In the genomic region with DNA sequence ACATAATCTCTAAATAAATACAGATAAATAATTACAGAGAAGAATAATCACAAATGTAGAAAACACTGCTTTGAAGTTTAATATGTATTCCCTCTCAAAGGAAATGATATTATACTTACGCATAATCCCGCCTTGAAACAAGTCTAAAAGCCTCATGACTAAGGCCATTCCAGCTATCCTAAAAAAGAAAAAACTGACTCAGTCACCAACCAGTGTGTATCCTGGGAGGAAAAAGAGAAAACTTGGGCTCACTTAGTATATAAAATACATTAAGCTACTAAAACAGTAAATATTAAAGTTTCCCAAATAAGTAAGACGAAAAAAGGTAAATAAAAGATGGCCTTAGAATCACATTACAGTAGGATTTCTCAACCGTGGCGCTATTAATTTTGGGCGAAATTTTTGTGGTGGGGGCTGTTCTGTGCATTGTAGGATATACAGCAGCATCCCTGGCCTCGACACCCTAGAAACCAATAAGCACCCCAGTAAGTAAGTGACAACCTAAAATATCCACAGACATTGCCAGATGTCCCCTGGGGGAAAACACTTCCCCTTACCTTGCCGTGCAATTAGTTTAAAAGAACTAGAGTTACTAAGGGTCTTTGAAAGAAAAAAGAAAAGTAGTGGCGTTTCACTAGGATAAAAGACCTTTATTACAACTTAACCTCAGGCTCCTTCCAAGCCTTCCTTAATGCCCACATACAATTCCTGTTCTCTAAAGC, we compare ENCODE assay signal across 8 cellular contexts. TPM values are rescaled to one million over a fixed set of nuclear protein-coding genes. Genes with fewer than 3 reads are reported as not detected.
A peak's percentile ranks its signal among the peaks of the same experiment; 100 is the strongest.
DNase-seq lines count a peak whose midpoint lies in the region; ATAC-seq, FAIRE-seq and TF ChIP-seq lines count a peak whose summit lies in the region.

No MANE protein-coding gene starts in this region.

- H3K4me1 Mint-ChIP-seq in activated CD4-positive, alpha-beta T cell treated with anti-CD3 and anti-CD28 coated beads, Interleukin-2, amount 10 ng/mL, durations not matched to agents 24 days and 14 days = peaks cover 35% of the 10 kb centered on the region
- peaks cover 17% of the 10 kb centered on the region for H3K4me1 Mint-ChIP-seq in activated naive CD8-positive, alpha-beta T cell treated with anti-CD3 and anti-CD28 coated beads, Interleukin-2, amount 10 ng/mL, durations not matched to agents 7 days and 5 days

- no peak for FAIRE-seq in keratinocyte (lab: Jason Lieb, UNC)

- no peaks in the 10 kb centered on the region for H3K9me1 ChIP-seq in keratinocyte (ENCODE audit: control insufficient read depth, extremely low read depth, insufficient read depth, low read length)

- peak overlapping the region; percentile 100 for H3K27ac Mint-ChIP-seq in activated CD4-positive, alpha-beta T cell treated with anti-CD3 and anti-CD28 coated beads, Interleukin-2, amount 10 ng/mL, durations not matched to agents 24 days and 14 days
- H3K27ac Mint-ChIP-seq in activated naive CD8-positive, alpha-beta T cell treated with anti-CD3 and anti-CD28 coated beads, Interleukin-2, amount 10 ng/mL, durations not matched to agents 7 days and 5 days = peak overlapping the region; percentile 100

- 55% methylated on average over 9 of the region's 9 CpGs for WGBS in thymus

- dilution Hi-C loops in keratinocyte (cut with MboI; ENCODE audit: extremely low pct_ligation_motif_present, low sequenced_read_pairs) = no loop called here

- H3K27me3 Mint-ChIP-seq in activated CD4-positive, alpha-beta T cell treated with anti-CD3 and anti-CD28 coated beads, Interleukin-2, amount 10 ng/mL, durations not matched to agents 24 days and 14 days = no peaks in the 10 kb centered on the region
- H3K27me3 Mint-ChIP-seq in activated naive CD8-positive, alpha-beta T cell treated with anti-CD3 and anti-CD28 coated beads, Interleukin-2, amount 10 ng/mL, durations not matched to agents 7 days and 5 days = no peaks in the 10 kb centered on the region

- peaks cover 58% of the 10 kb centered on the region for H3K36me3 Mint-ChIP-seq in activated CD4-positive, alpha-beta T cell treated with anti-CD3 and anti-CD28 coated beads, Interleukin-2, amount 10 ng/mL, durations not matched to agents 24 days and 14 days (ENCODE audit: low read depth)
- H3K36me3 Mint-ChIP-seq in activated naive CD8-positive, alpha-beta T cell treated with anti-CD3 and anti-CD28 coated beads, Interleukin-2, amount 10 ng/mL, durations not matched to agents 7 days and 5 days = peaks cover 22% of the 10 kb centered on the region

- peak overlapping the region; percentile 98 for H3K4me3 Mint-ChIP-seq in activated CD4-positive, alpha-beta T cell treated with anti-CD3 and anti-CD28 coated beads, Interleukin-2, amount 10 ng/mL, durations not matched to agents 24 days and 14 days
- H3K4me3 Mint-ChIP-seq in activated naive CD8-positive, alpha-beta T cell treated with anti-CD3 and anti-CD28 coated beads, Interleukin-2, amount 10 ng/mL, durations not matched to agents 7 days and 5 days = peak overlapping the region; percentile 90

- no peak overlapping the region for H2AFZ ChIP-seq in keratinocyte (ENCODE audit: control insufficient read depth, low read length)

- no peak for DNase-seq in activated CD4-positive, alpha-beta T cell treated with anti-CD3 and anti-CD28 coated beads, Interleukin-2, amount 10 ng/mL, durations not matched to agents 24 days and 14 days
- DNase-seq in activated CD4-positive, alpha-beta T cell treated with anti-CD3 and anti-CD28 coated beads for 48 hours = no peak
- no peak for DNase-seq in activated naive CD8-positive, alpha-beta T cell treated with anti-CD3 and anti-CD28 coated beads, Interleukin-2, amount 10 ng/mL, durations not matched to agents 7 days and 5 days
- DNase-seq in keratinocyte (ENCODE audit: low read depth, low spot score) = no peak
- DNase-seq in GM10248 (ENCODE audit: extremely low spot score) = no peak

- H3K27me3 ChIP-seq in keratinocyte (ENCODE audit: control insufficient read depth, extremely low read depth, insufficient read depth, low read length) (no peaks in the 10 kb centered on the region), thymus (ENCODE audit: control insufficient read depth, insufficient read depth) (no peaks in the 10 kb centered on the region)

- H3K79me2 ChIP-seq in keratinocyte (ENCODE audit: control insufficient read depth, insufficient read depth, low read length) = peaks cover 58% of the 10 kb centered on the region

- H3K27ac ChIP-seq in keratinocyte (ENCODE audit: control insufficient read depth, insufficient read depth, low read length) = peak overlapping the region; percentile 99
- H3K27ac ChIP-seq in thymus (ENCODE audit: low read depth) = no peak overlapping the region

- no peaks in the 10 kb centered on the region for H3K9me3 ChIP-seq in keratinocyte (ENCODE audit: control insufficient read depth, low read depth, low read length)
- no peaks in the 10 kb centered on the region for H3K9me3 ChIP-seq in thymus (ENCODE audit: control insufficient read depth)

- peaks cover 5% of the 10 kb centered on the region for H3K9me3 Mint-ChIP-seq in activated CD4-positive, alpha-beta T cell treated with anti-CD3 and anti-CD28 coated beads, Interleukin-2, amount 10 ng/mL, durations not matched to agents 24 days and 14 days
- no peaks in the 10 kb centered on the region for H3K9me3 Mint-ChIP-seq in activated naive CD8-positive, alpha-beta T cell treated with anti-CD3 and anti-CD28 coated beads, Interleukin-2, amount 10 ng/mL, durations not matched to agents 7 days and 5 days

- H3K4me2 ChIP-seq in keratinocyte (ENCODE audit: control insufficient read depth, extremely low read depth, insufficient read depth, low read depth, low read length) = peak overlapping the region; percentile 96

- H3K36me3 ChIP-seq in keratinocyte (ENCODE audit: control insufficient read depth in 2 of 2, extremely low read depth in 1 of 2, insufficient read depth in 2 of 2, low read length in 2 of 2) (peaks cover 20 to 27% of the 10 kb centered on the region in 2 experiments), thymus (ENCODE audit: control insufficient read depth, insufficient read depth) (peaks cover 36% of the 10 kb centered on the region)

- POLR2A ChIA-PET in activated naive CD8-positive, alpha-beta T cell treated with anti-CD3 and anti-CD28 coated beads, Interleukin-2, amount 10 ng/mL, durations not matched to agents 7 days and 5 days (lab: Charles Lee) = interaction anchor here (1.0 to 4.2 kb wide), 3 partner anchors 30 to 395 kb away, joined by 4 to 54 read pairs (median 8); a partner anchor contains a TSS
- POLR2A ChIA-PET in GM10248 (lab: Yijun Ruan, JAX) = interaction anchor here (2.0 kb wide), 1 partner anchor 31 kb away, joined by 5 read pairs; a partner anchor contains a TSS

- CTCF ChIA-PET in GM10248 (lab: Yijun Ruan, JAX) = interaction anchor here (1.5 kb wide), 2 partner anchors 11 to 26 kb away, joined by 3 to 7 read pairs; no protein-coding TSS in a partner anchor

- ATAC-seq in activated naive CD8-positive, alpha-beta T cell treated with anti-CD3 and anti-CD28 coated beads, Interleukin-2, amount 10 ng/mL, durations not matched to agents 7 days and 5 days (ENCODE audit: low read depth) = no peak
- no peak for ATAC-seq in GM18870 (IDR thresholded peaks at IDR 0.05; ENCODE audit: unreplicated experiment)
- no peak for ATAC-seq in GM18517 (IDR thresholded peaks at IDR 0.05; ENCODE audit: unreplicated experiment)

- TF ChIP-seq CTCF in keratinocyte (optimal IDR thresholded peaks at IDR 0.05 in 1 of 3, IDR thresholded peaks at IDR 0.05 in 1 of 3, conservative IDR thresholded peaks at IDR 0.05 in 1 of 3; ENCODE audit: extremely low read depth in 1 of 3, insufficient read depth in 2 of 3, low read length in 3 of 3) (no peak), GM10248 (IDR thresholded peaks at IDR 0.05; ENCODE audit: control extremely low read depth, extremely low read depth, low read depth, missing control alignments) (no peak)

- H4K20me1 ChIP-seq in keratinocyte (ENCODE audit: control insufficient read depth, extremely low read depth, insufficient read depth, low read length) = peaks cover 16% of the 10 kb centered on the region

- peak overlapping the region; percentile 99 for H3K9ac ChIP-seq in keratinocyte (ENCODE audit: control insufficient read depth, extremely low read depth, insufficient read depth, low read length)

- intact Hi-C loops in activated CD4-positive, alpha-beta T cell treated with anti-CD3 and anti-CD28 coated beads, Interleukin-2, amount 10 ng/mL, durations not matched to agents 24 days and 14 days (cut with micrococcal nuclease) = loop anchor here (2.0 kb wide), 1 partner anchor 221 kb away; a partner anchor contains a TSS

- H3K4me1 ChIP-seq in keratinocyte (ENCODE audit: control insufficient read depth, extremely low read depth, insufficient read depth, low read length) (peaks cover 10% of the 10 kb centered on the region), thymus (ENCODE audit: control insufficient read depth, insufficient read depth, low read length) (peaks cover 11% of the 10 kb centered on the region)

- H3K4me3 ChIP-seq in keratinocyte (ENCODE audit: control insufficient read depth in 2 of 3, extremely low read depth in 1 of 3, insufficient read depth in 2 of 3, low read depth in 1 of 3, low read length in 3 of 3) (peak overlapping the region; percentile 88 to 100 (median 100)), thymus (ENCODE audit: low read length) (peak overlapping the region; percentile 99)

RNA-seq across cellular contexts. Expression of a gene that starts 1.1 kb away (rescaled TPM):
- total RNA-seq in activated CD4-positive, alpha-beta T cell treated with anti-CD3 and anti-CD28 coated beads, Interleukin-2, amount 10 ng/mL, durations not matched to agents 24 days and 14 days = 415 and 430 TPM in 2 replicates
- 100 to 1,000 TPM; 168 to 183 TPM for total RNA-seq in activated naive CD8-positive, alpha-beta T cell treated with anti-CD3 and anti-CD28 coated beads, Interleukin-2, amount 10 ng/mL, durations not matched to agents 7 days and 5 days
- polyA plus RNA-seq in keratinocyte (153 to 195 TPM (median 153 TPM) in 3 replicates), thymus (94.0 TPM)
- 494 TPM for polyA plus RNA-seq in keratinocyte (2011; ENCODE audit: low read depth)
- polyA plus RNA-seq in keratinocyte (2011; cell fraction: cytosol; rRNA removed) = 94.7 and 138 TPM in 2 replicates
- 165 and 202 TPM in 2 replicates for polyA plus RNA-seq in keratinocyte (2011; cell fraction: nucleus; rRNA removed)
- 174 and 210 TPM in 2 replicates for polyA plus RNA-seq in keratinocyte (2012; ENCODE audit: low replicate concordance)
- polyA minus RNA-seq in keratinocyte = 168 to 206 TPM (median 195 TPM) in 3 replicates
- 164 TPM for polyA minus RNA-seq in keratinocyte (2011; cell fraction: cytosol; rRNA and poly(A)+ RNA removed)
- polyA minus RNA-seq in keratinocyte (2011; cell fraction: nucleus; rRNA and poly(A)+ RNA removed) = 170 and 212 TPM in 2 replicates

RNA-seq across cellular contexts. Expression of a gene that starts 31.1 kb away (rescaled TPM):
- total RNA-seq in activated CD4-positive, alpha-beta T cell treated with anti-CD3 and anti-CD28 coated beads, Interleukin-2, amount 10 ng/mL, durations not matched to agents 24 days and 14 days = 200 and 205 TPM in 2 replicates
- 10 to 100 TPM; 65.2 to 68.1 TPM for total RNA-seq in activated naive CD8-positive, alpha-beta T cell treated with anti-CD3 and anti-CD28 coated beads, Interleukin-2, amount 10 ng/mL, durations not matched to agents 7 days and 5 days
- 96.4 to 137 TPM (median 99.8 TPM) in 3 replicates for polyA plus RNA-seq in keratinocyte
- 204 TPM for polyA plus RNA-seq in keratinocyte (2011; ENCODE audit: low read depth)
- polyA plus RNA-seq in keratinocyte (2011; cell fraction: cytosol; rRNA removed) = 94.9 and 161 TPM in 2 replicates
- polyA plus RNA-seq in keratinocyte (2011; cell fraction: nucleus; rRNA removed) = 55.3 and 68.1 TPM in 2 replicates
- polyA plus RNA-seq in keratinocyte (2012; ENCODE audit: low replicate concordance) = 123 and 125 TPM in 2 replicates
- 22.5 to 200 TPM (median 154 TPM) in 3 replicates for polyA minus RNA-seq in keratinocyte
- 121 TPM for polyA minus RNA-seq in keratinocyte (2011; cell fraction: cytosol; rRNA and poly(A)+ RNA removed)
- 33.1 and 62.9 TPM in 2 replicates for polyA minus RNA-seq in keratinocyte (2011; cell fraction: nucleus; rRNA and poly(A)+ RNA removed)
- polyA plus RNA-seq in thymus = 54.8 TPM
